ENCODE assay signal across 7 cellular contexts in the genomic region with DNA sequence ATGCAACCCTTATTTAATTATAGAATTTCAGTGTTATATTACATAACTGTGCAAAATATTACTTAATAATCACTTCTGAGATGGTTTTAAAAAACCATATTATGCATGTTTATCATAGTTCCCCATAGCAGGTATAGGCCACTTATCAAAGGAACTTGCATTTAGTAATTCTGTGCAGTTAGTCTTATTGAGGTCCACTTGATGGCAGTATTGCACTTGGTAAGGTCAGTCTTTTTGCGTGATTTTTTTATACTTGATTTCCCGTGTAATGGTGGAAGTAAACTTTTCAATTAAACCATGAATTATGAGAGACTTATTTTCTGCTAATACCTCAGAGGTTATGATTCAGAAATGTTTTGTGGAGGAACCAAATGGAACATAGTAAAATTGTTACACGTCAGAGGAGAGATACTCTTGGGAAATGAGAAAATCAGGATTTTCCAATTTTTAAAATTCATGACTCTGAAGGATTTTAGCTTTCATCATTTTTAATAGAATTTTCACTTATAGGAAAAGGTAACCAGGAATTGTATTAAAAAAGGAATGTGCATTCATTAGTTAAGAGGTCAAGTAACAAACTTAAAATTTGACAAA.
DNase-seq lines count a peak whose midpoint lies in the region; FAIRE-seq lines count a peak whose summit lies in the region.

No MANE protein-coding gene starts in this region.

- H3K9me3 ChIP-seq in small intestine (ENCODE audit: control insufficient read depth, low read depth), result no peaks in the 10 kb centered on the region

- 26 to 33% (median 28%) methylated on average over 3 of the region's 3 CpGs for WGBS in small intestine, 3 donors

- no peaks in the 10 kb centered on the region for H3K36me3 ChIP-seq in small intestine (ENCODE audit: control insufficient read depth in 2 of 2, insufficient read depth in 2 of 2, low read length in 2 of 2)

- peak; percentile 15 for FAIRE-seq in small intestine (lab: Jason Lieb, UNC)

- H3K27ac ChIP-seq in small intestine (ENCODE audit: low read depth in 1 of 2, low read length in 1 of 2), result no peak overlapping the region

- H3K4me3 ChIP-seq in small intestine (ENCODE audit: low read depth in 1 of 2, low read length in 2 of 2), result no peak overlapping the region

- DNase-seq in GM03348 (ENCODE audit: low spot score) (peak; percentile 30), HT1080 (ENCODE audit: low read depth) (peak; percentile 41), RKO (ENCODE audit: low spot score) (peak; percentile 87), fibroblast of peridontal ligament (ENCODE audit: extremely low read depth) (peak; percentile 87), small intestine (peak; percentile 43), mesenteric fat pad (ENCODE audit: low spot score) (no peak)
- no peak for DNase-seq in activated naive CD4-positive, alpha-beta T cell treated with Interleukin-2 at 50 U/mL for 16 hours

- no peaks in the 10 kb centered on the region for H3K27me3 ChIP-seq in small intestine (ENCODE audit: control insufficient read depth in 2 of 2, insufficient read depth in 2 of 2, low read length in 2 of 2)

- H3K4me1 ChIP-seq in small intestine (ENCODE audit: control insufficient read depth in 2 of 2, insufficient read depth in 1 of 2, low read depth in 1 of 2, low read length in 1 of 2), result no peaks in the 10 kb centered on the region

Comparison
In these comparisons a context has a peak if more than half of its experiments do, and no peak if none do; other contexts are left out.
1. DNase-seq: peak in GM03348 (single experiment), HT1080 (single experiment), RKO (single experiment), fibroblast of peridontal ligament (single experiment) and small intestine (single experiment); none in mesenteric fat pad (single experiment) and activated naive CD4-positive, alpha-beta T cell treated with Interleukin-2 at 50 U/mL for 16 hours (single experiment).